Comparison of ENCODE assay signal across 16 cellular contexts in the genomic region with DNA sequence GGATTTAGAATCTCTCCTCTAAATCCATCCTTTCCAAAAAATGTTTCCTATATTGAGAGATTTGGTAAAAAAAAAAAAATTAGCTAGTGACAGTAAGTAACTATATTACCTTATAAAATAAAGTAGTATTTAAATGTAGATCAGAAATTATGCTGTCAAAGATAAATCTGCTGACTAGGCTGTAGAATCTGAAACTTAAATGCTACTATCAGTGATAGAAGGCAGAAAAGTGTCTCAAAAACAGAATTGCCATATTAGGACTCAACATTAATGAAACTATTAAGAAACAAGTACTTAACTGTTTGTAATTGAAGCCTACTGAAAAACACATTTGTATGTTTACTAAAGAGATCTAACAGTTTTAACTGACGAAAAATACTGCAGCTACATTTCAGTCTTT.
"Had no signal": no experiment of that assay in that cellular context is flagged by ENCODE, and none has a peak within 500 bp of the region (broad histone marks: within the 10 kb centered on the region; RNA-seq: fewer than 3 reads in every experiment).

No MANE protein-coding gene starts in this region.

- H3K4me3 ChIP-seq: prostate gland, tibial artery had no signal

- H3K9me3 ChIP-seq: prostate gland, SK-N-SH, tibial artery had no signal

- H3K4me1 ChIP-seq: prostate gland, tibial artery had no signal

- H3K27me3 Mint-ChIP-seq: activated naive CD4-positive, alpha-beta T cell treated with anti-CD3 and anti-CD28 coated beads, Interleukin-2, amount 50 U/mL, for 24 hours had no signal

- H3K36me3 ChIP-seq: prostate gland had no signal

- H3K27me3 ChIP-seq: brain microvascular endothelial cell, tibial artery had no signal

- H3K9ac ChIP-seq: SK-N-SH had no signal

- H3K9me3 Mint-ChIP-seq: activated naive CD4-positive, alpha-beta T cell treated with anti-CD3 and anti-CD28 coated beads, Interleukin-2, amount 50 U/mL, for 24 hours had no signal

- H3K4me2 ChIP-seq: SK-N-SH had no signal

- H3K27ac ChIP-seq: brain microvascular endothelial cell, prostate gland, tibial artery had no signal

- H3K4me3 Mint-ChIP-seq: activated naive CD4-positive, alpha-beta T cell treated with anti-CD3 and anti-CD28 coated beads, Interleukin-2, amount 50 U/mL, for 24 hours had no signal

- DNase-seq: activated CD4-positive, alpha-beta T cell treated with anti-CD3 and anti-CD28 coated beads, Interleukin-2, amount 50 U/mL, for 48 hours; activated CD4-positive, CD25-positive, alpha-beta regulatory T cell treated with anti-CD3 and anti-CD28 coated beads, Interleukin-2, amount 50 U/mL, for 72 hours; activated CD8-positive, alpha-beta memory T cell treated with anti-CD3 and anti-CD28 coated beads, Interleukin-2, amount 50 U/mL, for 4 hours; anterior cingulate cortex; brain microvascular endothelial cell; effector CD8-positive, alpha-beta T cell; foreskin fibroblast; left ventricle myocardium superior; mesenchymal stem cell; right cardiac atrium; SK-N-SH; T-helper 1 cell; T1000; tibial artery had no signal

- ATAC-seq: left ventricle myocardium superior, right cardiac atrium had no signal
